ENCODE assay signal across 1 cellular context in genomic region chr20:59413326-59413865, GRCh38.
TF ChIP-seq lines count a peak whose summit lies in the region.

No MANE protein-coding gene starts in this region.

TF ChIP-seq in SK-N-SH, 30 proteins besides CTCF, POLR2A, EP300 and RAD21 (continued from another document):
- no peak for TF ChIP-seq FOSL2 (IDR thresholded peaks at IDR 0.05; ENCODE audit: borderline replicate concordance, low read depth)
- no peak for TF ChIP-seq ZBTB33 (IDR thresholded peaks at IDR 0.05; ENCODE audit: borderline replicate concordance, low read depth)
- TF ChIP-seq USF2 (IDR thresholded peaks at IDR 0.05; ENCODE audit: borderline replicate concordance, low read depth, low read length): no peak
